Comparison of ENCODE assay signal across 16 cellular contexts in genomic region chr7:102421706-102422105, GRCh38.
"Had no signal": no experiment of that assay in that cellular context is flagged by ENCODE, and none has a peak within 500 bp of the region (broad histone marks: within the 10 kb centered on the region; RNA-seq: fewer than 3 reads in every experiment).

No MANE protein-coding gene starts in this region.

- H3K9me3 ChIP-seq: breast epithelium, lower lobe of right lung, thyroid gland had no signal

- H3K27ac Mint-ChIP-seq: mesothelial cell of epicardium had no signal

- ATAC-seq: activated naive CD4-positive, alpha-beta T cell treated with anti-CD3 and anti-CD28 coated beads, Interleukin-2, amount 50 U/mL, for 72 hours; activated T-cell treated with anti-CD3 and anti-CD28 coated beads, Interleukin-2, amount 50 U/mL, for 72 hours; effector memory CD8-positive, alpha-beta T cell; lower lobe of right lung; stimulated activated effector memory CD8-positive, alpha-beta T cell treated with anti-CD3 and anti-CD28 coated beads, Interleukin-12 subunit alpha, Interleukin-12 subunit beta, amount 100 ng/mL, for 72 hours had no signal

- H3K27me3 ChIP-seq: breast epithelium, thyroid gland had no signal

- H3K27ac ChIP-seq: breast epithelium, thyroid gland had no signal

- H3K4me3 ChIP-seq: breast epithelium, lower lobe of right lung, thyroid gland had no signal

- DNase-seq: activated CD4-positive, alpha-beta T cell treated with anti-CD3 and anti-CD28 coated beads, Interleukin-2, amount 10 ng/mL, durations not matched to agents 24 days and 14 days; activated CD4-positive, CD25-positive, alpha-beta regulatory T cell; activated CD8-positive, alpha-beta memory T cell treated with anti-CD3 and anti-CD28 coated beads, Interleukin-2, amount 50 U/mL, for 48 hours; activated gamma-delta T cell; activated T-cell treated with anti-CD3 and anti-CD28 coated beads, Interleukin-2, amount 50 U/mL, for 72 hours; aorta; dermis blood vessel endothelial cell; effector memory CD8-positive, alpha-beta T cell; head of caudate nucleus; lower lobe of right lung; T-helper 1 cell; thyroid gland had no signal

- H3K4me3 Mint-ChIP-seq: activated T-cell treated with anti-CD3 and anti-CD28 coated beads, Interleukin-2, amount 50 U/mL, for 72 hours; mesothelial cell of epicardium; stimulated activated effector memory CD8-positive, alpha-beta T cell treated with anti-CD3 and anti-CD28 coated beads, Interleukin-12 subunit alpha, Interleukin-12 subunit beta, amount 100 ng/mL, for 72 hours had no signal

- H3K4me1 Mint-ChIP-seq: mesothelial cell of epicardium had no signal

- H3K9me3 Mint-ChIP-seq: activated CD4-positive, alpha-beta T cell treated with anti-CD3 and anti-CD28 coated beads, Interleukin-2, amount 10 ng/mL, durations not matched to agents 24 days and 14 days; activated naive CD4-positive, alpha-beta T cell treated with anti-CD3 and anti-CD28 coated beads, Interleukin-2, amount 50 U/mL, for 72 hours; activated T-cell treated with anti-CD3 and anti-CD28 coated beads, Interleukin-2, amount 50 U/mL, for 72 hours; effector memory CD8-positive, alpha-beta T cell; mesothelial cell of epicardium; stimulated activated effector memory CD8-positive, alpha-beta T cell treated with anti-CD3 and anti-CD28 coated beads, Interleukin-12 subunit alpha, Interleukin-12 subunit beta, amount 100 ng/mL, for 72 hours had no signal

- H3K27me3 Mint-ChIP-seq: activated CD4-positive, alpha-beta T cell treated with anti-CD3 and anti-CD28 coated beads, Interleukin-2, amount 10 ng/mL, durations not matched to agents 24 days and 14 days; effector memory CD8-positive, alpha-beta T cell had no signal

- H3K4me1 ChIP-seq: breast epithelium, thyroid gland had no signal
